ENCODE assay signal across 8 cellular contexts in the genomic region with DNA sequence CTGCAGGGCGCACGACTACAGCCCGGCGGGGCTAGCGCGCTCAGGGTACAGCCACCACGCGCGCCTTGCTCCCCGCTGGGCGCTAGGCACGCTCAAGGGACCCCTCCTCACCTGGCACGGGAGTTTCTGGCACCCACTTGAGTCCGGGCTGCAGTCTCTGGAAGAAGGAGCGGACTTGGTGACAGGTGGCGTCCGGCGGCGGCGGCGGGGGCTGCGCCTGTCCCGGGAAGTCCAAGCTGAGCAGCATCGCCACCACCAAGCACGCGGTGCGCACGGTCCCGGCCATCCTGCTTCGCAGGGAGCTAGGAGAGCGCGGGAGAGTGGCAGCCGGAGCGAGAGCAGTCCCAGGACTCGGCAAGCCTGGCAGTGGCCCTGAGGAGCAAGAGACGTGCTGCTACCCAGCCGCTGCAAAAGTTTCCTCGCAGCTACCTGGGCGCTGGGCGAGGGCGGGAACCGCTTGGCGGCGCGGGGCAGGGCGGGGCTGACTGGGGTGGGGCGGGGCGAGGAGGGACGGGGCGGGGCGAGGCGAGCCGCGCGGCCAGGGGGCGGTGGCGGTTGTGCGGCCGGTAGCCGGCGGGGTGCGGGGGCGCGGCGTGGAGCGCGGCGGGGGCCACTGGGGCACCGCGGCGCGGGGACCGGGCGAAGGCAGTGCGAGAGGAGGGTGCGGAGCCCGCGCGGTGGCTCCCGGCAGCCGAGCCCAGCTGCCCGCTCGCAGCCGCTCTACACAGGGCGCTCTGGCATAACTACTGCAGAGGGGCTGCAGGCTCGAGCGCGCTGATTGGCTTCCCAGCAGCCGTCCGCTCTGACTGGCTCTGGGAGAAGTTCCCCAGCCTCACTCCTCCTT. TPM values are rescaled to one million over a fixed set of nuclear protein-coding genes. Genes with fewer than 3 reads are reported as not detected.
DNase-seq lines count a peak whose midpoint lies in the region; ATAC-seq and TF ChIP-seq lines count a peak whose summit lies in the region.

A gene (minus strand): TSS at position 431 of the 844 bp plus-strand sequence.

- peak within 1 kb of the TSS; percentile 65 for H3K4me3 Mint-ChIP-seq in activated T-helper 1 cell treated with anti-CD3 and anti-CD28 coated beads, Interleukin-12 subunit alpha, Interleukin-12 subunit beta, Interleukin-2, Interleukin-4 antibody, amounts not matched to agents 30 ng/mL and 10 ng/mL and 1 ng/mL, durations not matched to agents 14 hours and 24 hours and 36 hours

- no peak for TF ChIP-seq CTCF in AG04449 (IDR thresholded peaks at IDR 0.05; ENCODE audit: insufficient read depth, low read length, missing control alignments)
- TF ChIP-seq CTCF in foreskin keratinocyte (conservative IDR thresholded peaks at IDR 0.05), result no peak
- TF ChIP-seq CTCF in omental fat pad (IDR thresholded peaks at IDR 0.05), result no peak

- H3K27me3 Mint-ChIP-seq in activated T-helper 1 cell treated with anti-CD3 and anti-CD28 coated beads, Interleukin-12 subunit alpha, Interleukin-12 subunit beta, Interleukin-2, Interleukin-4 antibody, amounts not matched to agents 30 ng/mL and 10 ng/mL and 1 ng/mL, durations not matched to agents 14 hours and 24 hours and 36 hours (ENCODE audit: insufficient read depth), result peaks cover 25% of the 10 kb centered on the region

- intact Hi-C loops in activated T-helper 1 cell treated with anti-CD3 and anti-CD28 coated beads, Interleukin-12 subunit alpha, Interleukin-12 subunit beta, Interleukin-2, Interleukin-4 antibody, amounts not matched to agents 30 ng/mL and 10 ng/mL and 1 ng/mL, durations not matched to agents 14 hours and 24 hours and 36 hours (cut with micrococcal nuclease), result loop anchor here (5.0 to 10.0 kb wide), 2 partner anchors 63 to 189 kb away; no protein-coding TSS in a partner anchor

- H3K4me3 ChIP-seq in AG04449 (ENCODE audit: low read depth, low read length) (peak within 1 kb of the TSS; percentile 6; the same call in 1 of the 2 replicates), urinary bladder (ENCODE audit: low read depth, low read length) (peak within 1 kb of the TSS; percentile 54)

- peak; percentile 90 for ATAC-seq in foreskin keratinocyte
- ATAC-seq in omental fat pad (ENCODE audit: low FRiP score), result peak; percentile 84

- no peak within 1 kb of the TSS for H3K27ac Mint-ChIP-seq in activated T-helper 1 cell treated with anti-CD3 and anti-CD28 coated beads, Interleukin-12 subunit alpha, Interleukin-12 subunit beta, Interleukin-2, Interleukin-4 antibody, amounts not matched to agents 30 ng/mL and 10 ng/mL and 1 ng/mL, durations not matched to agents 14 hours and 24 hours and 36 hours

- H3K9me3 Mint-ChIP-seq in activated T-helper 1 cell treated with anti-CD3 and anti-CD28 coated beads, Interleukin-12 subunit alpha, Interleukin-12 subunit beta, Interleukin-2, Interleukin-4 antibody, amounts not matched to agents 30 ng/mL and 10 ng/mL and 1 ng/mL, durations not matched to agents 14 hours and 24 hours and 36 hours, result no peaks in the 10 kb centered on the region

- DNase-seq in AG04449 (ENCODE audit: low read depth, low spot score), result no peak
- peak; percentile 4 for DNase-seq in GOT3 (lab: John Stamatoyannopoulos, UW)
- DNase-seq in NCI-H69 (lab: John Stamatoyannopoulos, UW), result peak; percentile 38
- peak; percentile 16 for DNase-seq in activated T-helper 1 cell treated with anti-CD3 and anti-CD28 coated beads, Interleukin-12 subunit alpha, Interleukin-12 subunit beta, Interleukin-2, Interleukin-4 antibody, amounts not matched to agents 30 ng/mL and 10 ng/mL and 1 ng/mL, durations not matched to agents 14 hours and 24 hours and 36 hours (ENCODE audit: low spot score)
- DNase-seq in foreskin keratinocyte, result peak in 1 of 2 donors; percentile 9
- DNase-seq in omental fat pad (ENCODE audit: low spot score), result no peak
- DNase-seq in NCI-H146 (lab: John Stamatoyannopoulos, UW), result no peak

- H3K4me1 Mint-ChIP-seq in activated T-helper 1 cell treated with anti-CD3 and anti-CD28 coated beads, Interleukin-12 subunit alpha, Interleukin-12 subunit beta, Interleukin-2, Interleukin-4 antibody, amounts not matched to agents 30 ng/mL and 10 ng/mL and 1 ng/mL, durations not matched to agents 14 hours and 24 hours and 36 hours (ENCODE audit: low read depth), result no peaks in the 10 kb centered on the region

- POLR2A ChIA-PET in AG04449 (lab: Yijun Ruan, JAX), result no interaction called here

- H3K36me3 Mint-ChIP-seq in activated T-helper 1 cell treated with anti-CD3 and anti-CD28 coated beads, Interleukin-12 subunit alpha, Interleukin-12 subunit beta, Interleukin-2, Interleukin-4 antibody, amounts not matched to agents 30 ng/mL and 10 ng/mL and 1 ng/mL, durations not matched to agents 14 hours and 24 hours and 36 hours (ENCODE audit: low read depth), result peaks cover 1% of the 10 kb centered on the region

- H3K4me1 ChIP-seq in foreskin keratinocyte, result no peaks in the 10 kb centered on the region
- no peaks in the 10 kb centered on the region for H3K4me1 ChIP-seq in urinary bladder (ENCODE audit: insufficient read depth)

- peaks cover 22% of the 10 kb centered on the region for H3K27me3 ChIP-seq in foreskin keratinocyte

- H3K27ac ChIP-seq in foreskin keratinocyte (no peak within 1 kb of the TSS), urinary bladder (ENCODE audit: low read depth) (no peak within 1 kb of the TSS)

- under 1% methylated on average over 87 of the region's 90 CpGs for WGBS in urinary bladder

- CTCF ChIA-PET in AG04449 (lab: Yijun Ruan, JAX), result no interaction called here

- H3K36me3 ChIP-seq in urinary bladder (ENCODE audit: insufficient read depth), result no peaks in the 10 kb centered on the region

RNA-seq across cellular contexts. Expression of the gene that starts here (rescaled TPM):
- 0.24 and 0.39 TPM in 2 replicates for total RNA-seq in activated T-helper 1 cell treated with anti-CD3 and anti-CD28 coated beads, Interleukin-12 subunit alpha, Interleukin-12 subunit beta, Interleukin-2, Interleukin-4 antibody, amounts not matched to agents 30 ng/mL and 10 ng/mL and 1 ng/mL, durations not matched to agents 14 hours and 24 hours and 36 hours
- total RNA-seq in foreskin keratinocyte (0.10 and 0.11 TPM in 2 replicates), omental fat pad (100 to 1,000 TPM in 1 of 4 donors, 10 to 100 TPM in 3; 48.9 to 146 (median 77.1) TPM), urinary bladder (192 TPM)
- polyA plus RNA-seq in foreskin keratinocyte (0.06 and 0.14 TPM in 2 replicates), urinary bladder (22.1 TPM)

Comparison
In these comparisons a context has a peak if more than half of its experiments do, and no peak if none do; other contexts are left out.
1. RNA of the gene that starts here (total RNA-seq): 192 TPM in urinary bladder (single experiment) and 48.9 to 146 TPM in omental fat pad; 0.24 to 0.39 TPM in activated T-helper 1 cell treated with anti-CD3 and anti-CD28 coated beads, Interleukin-12 subunit alpha, Interleukin-12 subunit beta, Interleukin-2, Interleukin-4 antibody, amounts not matched to agents 30 ng/mL and 10 ng/mL and 1 ng/mL, durations not matched to agents 14 hours and 24 hours and 36 hours and 0.10 to 0.11 TPM in foreskin keratinocyte; every median in the first group is over 10 times any median in the second.
2. RNA of the gene that starts here (polyA plus RNA-seq): 22.1 TPM in urinary bladder (single experiment); 0.06 to 0.14 TPM in foreskin keratinocyte; every median in the first group is over 10 times any median in the second.
3. Peak in DNase-seq in activated T-helper 1 cell treated with anti-CD3 and anti-CD28 coated beads, Interleukin-12 subunit alpha, Interleukin-12 subunit beta, Interleukin-2, Interleukin-4 antibody, amounts not matched to agents 30 ng/mL and 10 ng/mL and 1 ng/mL, durations not matched to agents 14 hours and 24 hours and 36 hours; RNA of the gene not detected or under 1 TPM.
4. Peak in ATAC-seq in foreskin keratinocyte; RNA of the gene not detected or under 1 TPM.
5. DNase-seq: peak in GOT3 (single experiment) and NCI-H69 (single experiment); none in AG04449 (single experiment), omental fat pad (single experiment) and NCI-H146 (single experiment).